18 cellular contexts compared by ENCODE assay signal in the genomic region with DNA sequence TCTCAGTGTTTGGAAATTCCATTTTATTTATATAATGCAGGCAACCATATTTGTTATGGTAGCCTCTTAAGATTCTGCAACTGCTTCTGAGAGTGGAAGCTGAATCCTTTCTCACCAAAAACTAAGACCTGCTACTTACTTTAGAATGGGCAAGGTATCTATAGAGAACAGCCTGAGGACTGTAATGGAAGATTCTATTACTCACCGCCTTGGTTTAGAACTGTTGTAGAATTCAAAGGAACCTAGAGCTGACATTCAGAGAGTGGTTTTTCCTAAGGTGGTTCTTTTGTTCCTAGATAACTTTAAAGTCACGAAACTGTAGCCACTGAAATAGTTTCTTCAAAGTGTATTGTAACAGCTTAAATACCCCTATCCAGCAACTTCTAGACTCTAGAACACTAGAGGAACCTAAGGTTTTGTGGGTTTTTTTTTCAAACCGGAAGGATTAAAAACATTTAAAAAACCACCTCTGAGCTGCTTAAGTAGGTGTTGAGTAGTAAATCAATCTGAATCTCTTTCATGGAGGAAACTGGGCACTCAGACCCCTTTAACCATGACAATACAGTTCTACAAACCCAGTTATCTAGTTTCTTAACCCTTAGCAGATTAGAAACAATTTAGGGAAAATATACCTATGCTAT. TPM values are rescaled to one million over a fixed set of nuclear protein-coding genes. Genes with fewer than 3 reads are reported as not detected.
DNase-seq lines count a peak whose midpoint lies in the region; TF ChIP-seq lines count a peak whose summit lies in the region.
"Had no signal": no experiment of that assay in that cellular context is flagged by ENCODE, and none has a peak within 500 bp of the region (broad histone marks: within the 10 kb centered on the region; RNA-seq: fewer than 3 reads in every experiment).

No MANE protein-coding gene starts in this region.

- peak overlapping the region; percentile 56 for H3K4me2 ChIP-seq in Loucy (ENCODE audit: low read depth, low read length, poor library complexity, severe bottlenecking)
- no peak overlapping the region for H3K4me2 ChIP-seq in osteoblast (ENCODE audit: insufficient read depth, low read length)
- H3K4me2 ChIP-seq: A549 had no signal

- H3K27ac ChIP-seq in osteoblast (ENCODE audit: low read depth, low read length) (no peak overlapping the region), adrenal gland (no peak overlapping the region)
- H3K27ac ChIP-seq: A549, coronary artery, gastrocnemius medialis, Peyer's patch, SK-N-MC, upper lobe of right lung had no signal

- 86 to 95% (median 87%) methylated on average over 3 of the region's 3 CpGs for WGBS in adrenal gland, 4 donors

- no peak overlapping the region for H2AFZ ChIP-seq in Loucy (ENCODE audit: low read length)
- no peak overlapping the region for H2AFZ ChIP-seq in osteoblast (ENCODE audit: low read length)

- peaks cover 17% of the 10 kb centered on the region; the same call in 1 of the 2 replicates for H3K36me3 ChIP-seq in Loucy (ENCODE audit: insufficient read depth, low read length)
- H3K36me3 ChIP-seq in osteoblast (ENCODE audit: insufficient read depth, low read length), result peaks cover 40% of the 10 kb centered on the region
- peaks cover 0 to 11% of the 10 kb centered on the region in 2 donors for H3K36me3 ChIP-seq in adrenal gland (replicated peaks in 1 of 2)

- peaks cover 69% of the 10 kb centered on the region for H3K36me3 Mint-ChIP-seq in activated CD4-positive, alpha-beta T cell treated with anti-CD3 and anti-CD28 coated beads, Interleukin-2, amount 10 ng/mL, durations not matched to agents 7 days and 5 days (ENCODE audit: low read depth)
- H3K36me3 Mint-ChIP-seq in activated naive CD8-positive, alpha-beta T cell treated with anti-CD3 and anti-CD28 coated beads for 36 hours, result peaks cover 72% of the 10 kb centered on the region

- peaks cover 59% of the 10 kb centered on the region for H3K4me1 Mint-ChIP-seq in activated CD4-positive, alpha-beta T cell treated with anti-CD3 and anti-CD28 coated beads, Interleukin-2, amount 10 ng/mL, durations not matched to agents 7 days and 5 days
- peaks cover 62% of the 10 kb centered on the region for H3K4me1 Mint-ChIP-seq in activated naive CD8-positive, alpha-beta T cell treated with anti-CD3 and anti-CD28 coated beads for 36 hours

- H3K4me1 ChIP-seq in Loucy (ENCODE audit: insufficient read depth, low read length, poor library complexity, severe bottlenecking), result peaks cover 35% of the 10 kb centered on the region
- peaks cover 8% of the 10 kb centered on the region for H3K4me1 ChIP-seq in osteoblast (ENCODE audit: insufficient read depth, low read length)
- H3K4me1 ChIP-seq in adrenal gland (replicated peaks in 1 of 2), result peaks cover 6 to 9% of the 10 kb centered on the region in 2 donors

- H3K9ac ChIP-seq in Loucy (ENCODE audit: low read depth, low read length, poor library complexity, severe bottlenecking), result no peak overlapping the region

- no peak for TF ChIP-seq POLR2A in adrenal gland (IDR thresholded peaks at IDR 0.05)

- H3K27me3 Mint-ChIP-seq in activated CD4-positive, alpha-beta T cell treated with anti-CD3 and anti-CD28 coated beads, Interleukin-2, amount 10 ng/mL, durations not matched to agents 7 days and 5 days, result no peaks in the 10 kb centered on the region
- no peaks in the 10 kb centered on the region for H3K27me3 Mint-ChIP-seq in activated naive CD8-positive, alpha-beta T cell treated with anti-CD3 and anti-CD28 coated beads for 36 hours

- H3K79me2 ChIP-seq in Loucy (ENCODE audit: insufficient read depth, low read length) (peaks cover 47% of the 10 kb centered on the region), osteoblast (ENCODE audit: insufficient read depth, low read length) (peaks cover 67% of the 10 kb centered on the region)

- H3K9me3 ChIP-seq in Loucy (ENCODE audit: insufficient read depth, low read depth, low read length) (peaks cover 7% of the 10 kb centered on the region; the same call in 1 of the 2 replicates), osteoblast (ENCODE audit: low read depth, low read length) (no peaks in the 10 kb centered on the region), adrenal gland (replicated peaks in 1 of 3) (no peaks in the 10 kb centered on the region)
- H3K9me3 ChIP-seq: A549, gastrocnemius medialis, Peyer's patch, upper lobe of right lung had no signal

- peaks cover 9% of the 10 kb centered on the region for H3F3A ChIP-seq in Loucy (ENCODE audit: low read depth)

- no peaks in the 10 kb centered on the region for H3K9me2 ChIP-seq in Loucy (replicated peaks; ENCODE audit: low read depth, low read length)

- H3K4me3 ChIP-seq in Loucy (ENCODE audit: low read length, poor library complexity, severe bottlenecking) (peak overlapping the region; percentile 21), osteoblast (ENCODE audit: insufficient read depth, low read length) (no peak overlapping the region), adrenal gland (no peak overlapping the region)
- H3K4me3 ChIP-seq: A549, coronary artery, gastrocnemius medialis, Peyer's patch, SK-N-MC, upper lobe of right lung had no signal

- H3K4me3 Mint-ChIP-seq in activated CD4-positive, alpha-beta T cell treated with anti-CD3 and anti-CD28 coated beads, Interleukin-2, amount 10 ng/mL, durations not matched to agents 7 days and 5 days, result peak overlapping the region; percentile 49
- peak overlapping the region; percentile 55 for H3K4me3 Mint-ChIP-seq in activated naive CD8-positive, alpha-beta T cell treated with anti-CD3 and anti-CD28 coated beads for 36 hours
- H3K4me3 Mint-ChIP-seq: CD14-positive monocyte had no signal

- H3K27ac Mint-ChIP-seq in activated CD4-positive, alpha-beta T cell treated with anti-CD3 and anti-CD28 coated beads, Interleukin-2, amount 10 ng/mL, durations not matched to agents 7 days and 5 days, result peak overlapping the region; percentile 92
- peak overlapping the region; percentile 81 for H3K27ac Mint-ChIP-seq in activated naive CD8-positive, alpha-beta T cell treated with anti-CD3 and anti-CD28 coated beads for 36 hours

- H3K9me3 Mint-ChIP-seq in activated CD4-positive, alpha-beta T cell treated with anti-CD3 and anti-CD28 coated beads, Interleukin-2, amount 10 ng/mL, durations not matched to agents 7 days and 5 days, result peaks cover 5% of the 10 kb centered on the region
- H3K9me3 Mint-ChIP-seq in activated naive CD8-positive, alpha-beta T cell treated with anti-CD3 and anti-CD28 coated beads for 36 hours, result peaks cover 9% of the 10 kb centered on the region

- no peak for DNase-seq in activated CD4-positive, alpha-beta T cell treated with anti-CD3 and anti-CD28 coated beads, Interleukin-2, amount 10 ng/mL, durations not matched to agents 7 days and 5 days
- DNase-seq in activated CD4-positive, alpha-beta T cell treated with anti-CD3 and anti-CD28 coated beads for 4 hours, result no peak
- no peak for DNase-seq in activated naive CD8-positive, alpha-beta T cell treated with anti-CD3 and anti-CD28 coated beads for 36 hours
- DNase-seq in osteoblast (ENCODE audit: insufficient read length, low spot score, missing footprints) (peak; percentile 39), NCI-H1694 (lab: John Stamatoyannopoulos, UW) (no peak), AG08395 (ENCODE audit: low spot score) (no peak), adrenal gland (no peak)
- DNase-seq: gastrocnemius medialis, NCI-H1436, NCI-H82, nucleus accumbens, Peyer's patch, upper lobe of right lung had no signal

- no peak for TF ChIP-seq CTCF in Loucy (conservative IDR thresholded peaks at IDR 0.05; ENCODE audit: low read length)
- no peak for TF ChIP-seq CTCF in osteoblast (IDR thresholded peaks at IDR 0.05; ENCODE audit: extremely low read depth, low read depth, low read length)
- TF ChIP-seq CTCF in adrenal gland (IDR thresholded peaks at IDR 0.05), result no peak

- intact Hi-C loops in adrenal gland (cut with DNase I), result no loop called here

- no peaks in the 10 kb centered on the region for H3K27me3 ChIP-seq in Loucy (ENCODE audit: insufficient read depth, low read length, poor library complexity, severe bottlenecking)
- no peaks in the 10 kb centered on the region for H3K27me3 ChIP-seq in osteoblast (ENCODE audit: insufficient read depth, low read length)
- H3K27me3 ChIP-seq in adrenal gland, result no peaks in the 10 kb centered on the region
- H3K27me3 ChIP-seq: gastrocnemius medialis, Peyer's patch, upper lobe of right lung had no signal

- H4K20me1 ChIP-seq in Loucy (ENCODE audit: insufficient read depth, low read length, poor library complexity, severe bottlenecking) (peaks cover 27% of the 10 kb centered on the region), osteoblast (ENCODE audit: insufficient read depth, low read length) (no peaks in the 10 kb centered on the region)

- POLR2A ChIA-PET in activated CD4-positive, alpha-beta T cell treated with anti-CD3 and anti-CD28 coated beads, Interleukin-2, amount 10 ng/mL, durations not matched to agents 7 days and 5 days (lab: Charles Lee), result interaction anchor here (0.5 to 0.7 kb wide), 2 partner anchors 21 to 1395 kb away, joined by 3 read pairs; no protein-coding TSS in a partner anchor

- CTCF ChIA-PET in activated CD4-positive, alpha-beta T cell treated with anti-CD3 and anti-CD28 coated beads, Interleukin-2, amount 10 ng/mL, durations not matched to agents 7 days and 5 days (lab: Charles Lee), result interaction anchor here (0.5 to 1.2 kb wide), 4 partner anchors 9 to 809 kb away, joined by 3 to 5 read pairs (median 4); no protein-coding TSS in a partner anchor

RNA-seq across cellular contexts. Expression of a gene that starts 4.2 kb away (rescaled TPM):
- total RNA-seq in activated CD4-positive, alpha-beta T cell treated with anti-CD3 and anti-CD28 coated beads, Interleukin-2, amount 10 ng/mL, durations not matched to agents 7 days and 5 days, result 10 to 100 TPM; 77.9 to 79.6 TPM
- 10 to 100 TPM; 88.4 to 96.8 TPM for total RNA-seq in activated naive CD8-positive, alpha-beta T cell treated with anti-CD3 and anti-CD28 coated beads for 36 hours
- total RNA-seq in osteoblast, result 11.2 and 16.2 TPM in 2 replicates
- total RNA-seq in adrenal gland, result 10 to 100 TPM in 5 of 8 donors, 1 to 10 TPM in 3; 4.2 to 13.8 (median 10.2) TPM
- polyA plus RNA-seq in adrenal gland, result 1 to 10 TPM; 2.3 to 8.3 (median 4.5) TPM

RNA-seq across cellular contexts. Expression of a gene that starts 5.4 kb away (rescaled TPM):
- 1 to 10 TPM; 7.7 to 8.6 TPM for total RNA-seq in activated CD4-positive, alpha-beta T cell treated with anti-CD3 and anti-CD28 coated beads, Interleukin-2, amount 10 ng/mL, durations not matched to agents 7 days and 5 days
- total RNA-seq in activated naive CD8-positive, alpha-beta T cell treated with anti-CD3 and anti-CD28 coated beads for 36 hours, result 1 to 10 TPM; 8.3 TPM
- total RNA-seq in osteoblast, result 6.9 and 8.0 TPM in 2 replicates
- 10 to 100 TPM in 2 of 8 donors, 1 to 10 TPM in 6; 5.0 to 15.5 (median 8.4) TPM for total RNA-seq in adrenal gland
- 10 to 100 TPM in 1 of 3 donors, 1 to 10 TPM in 2; 4.0 to 11.5 (median 6.8) TPM for polyA plus RNA-seq in adrenal gland
